ENCODE assay signal across 8 cellular contexts in genomic region chr19:40221858-40222619, GRCh38. TPM values are rescaled to one million over a fixed set of nuclear protein-coding genes. Genes with fewer than 3 reads are reported as not detected.
DNase-seq lines count a peak whose midpoint lies in the region; ATAC-seq, FAIRE-seq and TF ChIP-seq lines count a peak whose summit lies in the region.

No MANE protein-coding gene starts in this region.

- H3K79me2 ChIP-seq in keratinocyte (ENCODE audit: control insufficient read depth, insufficient read depth, low read length): no peaks in the 10 kb centered on the region

- H3K27me3 ChIP-seq in keratinocyte (ENCODE audit: control insufficient read depth, extremely low read depth, insufficient read depth, low read length): peaks cover 33% of the 10 kb centered on the region

- dilution Hi-C loops in keratinocyte (cut with MboI; ENCODE audit: extremely low pct_ligation_motif_present, low sequenced_read_pairs): no loop called here

- TF ChIP-seq CTCF in HFF-Myc (IDR thresholded peaks at IDR 0.05; ENCODE audit: low read depth, low read length, missing control alignments) (peak; percentile 84), cardiac fibroblast (IDR thresholded peaks at IDR 0.05; ENCODE audit: low read depth, low read length) (peak; percentile 82), keratinocyte (optimal IDR thresholded peaks at IDR 0.05 in 1 of 3, IDR thresholded peaks at IDR 0.05 in 1 of 3, conservative IDR thresholded peaks at IDR 0.05 in 1 of 3; ENCODE audit: extremely low read depth in 1 of 3, insufficient read depth in 2 of 3, low read length in 3 of 3) (peak; percentile 67 to 80 (median 76))

- ATAC-seq in HG03469 (IDR thresholded peaks at IDR 0.05; ENCODE audit: unreplicated experiment): no peak

- H3K36me3 ChIP-seq in keratinocyte (ENCODE audit: control insufficient read depth in 2 of 2, extremely low read depth in 1 of 2, insufficient read depth in 2 of 2, low read length in 2 of 2): no peaks in the 10 kb centered on the region

- H3K27ac ChIP-seq in keratinocyte (ENCODE audit: control insufficient read depth, insufficient read depth, low read length): no peak overlapping the region

- H3K9me3 ChIP-seq in keratinocyte (ENCODE audit: control insufficient read depth, low read depth, low read length): no peaks in the 10 kb centered on the region

- FAIRE-seq in keratinocyte (lab: Jason Lieb, UNC): peak; percentile 76

- H3K4me3 ChIP-seq in HFF-Myc (replicated peaks; ENCODE audit: low read depth, low read length) (no peak overlapping the region), cardiac fibroblast (replicated peaks in 1 of 2; ENCODE audit: low read depth in 2 of 2, low read length in 2 of 2) (no peak overlapping the region), keratinocyte (ENCODE audit: control insufficient read depth in 2 of 3, extremely low read depth in 1 of 3, insufficient read depth in 2 of 3, low read depth in 1 of 3, low read length in 3 of 3) (no peak overlapping the region)

- H2AFZ ChIP-seq in keratinocyte (ENCODE audit: control insufficient read depth, low read length): no peak overlapping the region

- DNase-seq in Ammon's horn (ENCODE audit: low spot score) (peak; percentile 89), HFF-Myc (ENCODE audit: extremely low read depth, low read depth) (peak; percentile 86), NCI-H460 (ENCODE audit: extremely low read depth, low read depth) (peak; percentile 86), cardiac fibroblast (ENCODE audit: low read depth in 2 of 2) (peak; percentile 93 to 97), keratinocyte (ENCODE audit: low read depth, low spot score) (peak; percentile 76)
- peak; percentile 49 for DNase-seq in activated CD4-positive, CD25-positive, alpha-beta regulatory T cell treated with anti-CD3 and anti-CD28 coated beads, Interleukin-2, amount 50 U/mL, for 16 hours (ENCODE audit: low read depth, low spot score)
- DNase-seq in stimulated activated CD4-positive, alpha-beta T cell treated with anti-CD3 and anti-CD28 coated beads, Interleukin-1b, Interleukin-23, amount 100 ng/mL, for 48 hours: peak; percentile 77

- no peak overlapping the region for H3K9ac ChIP-seq in keratinocyte (ENCODE audit: control insufficient read depth, extremely low read depth, insufficient read depth, low read length)

- no peaks in the 10 kb centered on the region for H3K9me1 ChIP-seq in keratinocyte (ENCODE audit: control insufficient read depth, extremely low read depth, insufficient read depth, low read length)

- no peaks in the 10 kb centered on the region for H4K20me1 ChIP-seq in keratinocyte (ENCODE audit: control insufficient read depth, extremely low read depth, insufficient read depth, low read length)

- no peak overlapping the region for H3K4me2 ChIP-seq in keratinocyte (ENCODE audit: control insufficient read depth, extremely low read depth, insufficient read depth, low read depth, low read length)

- H3K4me1 ChIP-seq in keratinocyte (ENCODE audit: control insufficient read depth, extremely low read depth, insufficient read depth, low read length): peaks cover 9% of the 10 kb centered on the region

RNA-seq across cellular contexts. Expression of gene TTC9B, which starts 3.9 kb away (rescaled TPM):
- not detected in 2 replicates for total RNA-seq in NCI-H460 (2014; rRNA removed; shearing (Covaris generic))
- polyA plus RNA-seq in NCI-H460 (2014; cell fraction: nucleus; rRNA removed): not detected in 2 replicates
- polyA plus RNA-seq in keratinocyte: not detected in 3 replicates
- polyA plus RNA-seq in keratinocyte (2011; ENCODE audit: low read depth): not detected
- polyA plus RNA-seq in keratinocyte (2011; cell fraction: cytosol; rRNA removed): not detected in 2 replicates
- not detected in 2 replicates for polyA plus RNA-seq in keratinocyte (2011; cell fraction: nucleus; rRNA removed)
- polyA plus RNA-seq in keratinocyte (2012; ENCODE audit: low replicate concordance): 0.20 TPM in 1 of 2 replicates, not detected in the other
- not detected in 3 replicates for polyA minus RNA-seq in keratinocyte
- polyA minus RNA-seq in keratinocyte (2011; cell fraction: cytosol; rRNA and poly(A)+ RNA removed): not detected
- not detected in 2 replicates for polyA minus RNA-seq in keratinocyte (2011; cell fraction: nucleus; rRNA and poly(A)+ RNA removed)

RNA-seq across cellular contexts. Expression of gene CCNP, which starts 4.5 kb away (rescaled TPM):
- 0.25 TPM in 1 of 2 replicates, not detected in the other for total RNA-seq in NCI-H460 (2014; rRNA removed; shearing (Covaris generic))
- polyA plus RNA-seq in NCI-H460 (2014; cell fraction: nucleus; rRNA removed): 0.82 TPM in 1 of 2 replicates, not detected in the other
- 0.13 to 0.22 TPM (median 0.16 TPM) in 3 replicates for polyA plus RNA-seq in keratinocyte
- polyA plus RNA-seq in keratinocyte (2011; ENCODE audit: low read depth): not detected
- polyA plus RNA-seq in keratinocyte (2011; cell fraction: cytosol; rRNA removed): 0.12 TPM in 2 replicates
- 0.71 and 0.99 TPM in 2 replicates for polyA plus RNA-seq in keratinocyte (2011; cell fraction: nucleus; rRNA removed)
- polyA plus RNA-seq in keratinocyte (2012; ENCODE audit: low replicate concordance): 0.28 and 0.32 TPM in 2 replicates
- not detected in 3 replicates for polyA minus RNA-seq in keratinocyte
- polyA minus RNA-seq in keratinocyte (2011; cell fraction: cytosol; rRNA and poly(A)+ RNA removed): not detected
- polyA minus RNA-seq in keratinocyte (2011; cell fraction: nucleus; rRNA and poly(A)+ RNA removed): 0.42 TPM in 1 of 2 replicates, not detected in the other

RNA-seq across cellular contexts. Expression of gene MAP3K10, which starts 30.8 kb away (rescaled TPM):
- total RNA-seq in NCI-H460 (2014; rRNA removed; shearing (Covaris generic)): 6.0 and 7.4 TPM in 2 replicates
- 17.7 and 20.4 TPM in 2 replicates for polyA plus RNA-seq in NCI-H460 (2014; cell fraction: nucleus; rRNA removed)
- 2.9 to 5.7 TPM (median 4.2 TPM) in 3 replicates for polyA plus RNA-seq in keratinocyte
- polyA plus RNA-seq in keratinocyte (2011; ENCODE audit: low read depth): 6.7 TPM
- 1.3 and 3.9 TPM in 2 replicates for polyA plus RNA-seq in keratinocyte (2011; cell fraction: cytosol; rRNA removed)
- polyA plus RNA-seq in keratinocyte (2011; cell fraction: nucleus; rRNA removed): 14.7 and 19.5 TPM in 2 replicates
- 6.0 and 7.0 TPM in 2 replicates for polyA plus RNA-seq in keratinocyte (2012; ENCODE audit: low replicate concordance)
- 5.3 to 6.6 TPM (median 6.4 TPM) in 3 replicates for polyA minus RNA-seq in keratinocyte
- polyA minus RNA-seq in keratinocyte (2011; cell fraction: cytosol; rRNA and poly(A)+ RNA removed): 10.4 TPM
- 6.3 and 10.2 TPM in 2 replicates for polyA minus RNA-seq in keratinocyte (2011; cell fraction: nucleus; rRNA and poly(A)+ RNA removed)
